Comparison of ENCODE assay signal across 11 cellular contexts in genomic region chr1:25641931-25642611, GRCh38. TPM values are rescaled to one million over a fixed set of nuclear protein-coding genes. Genes with fewer than 3 reads are reported as not detected.
DNase-seq lines count a peak whose midpoint lies in the region; ATAC-seq and TF ChIP-seq lines count a peak whose summit lies in the region.
"Had no signal": no experiment of that assay in that cellular context is flagged by ENCODE, and none has a peak within 500 bp of the region (broad histone marks: within the 10 kb centered on the region; RNA-seq: fewer than 3 reads in every experiment).

No MANE protein-coding gene starts in this region.

- DNase-seq in activated CD4-positive, alpha-beta T cell treated with anti-CD3 and anti-CD28 coated beads, Interleukin-2, amount 10 ng/mL, durations not matched to agents 7 days and 5 days: peak; percentile 29
- no peak for DNase-seq in activated CD4-positive, alpha-beta T cell treated with anti-CD3 and anti-CD28 coated beads for 1 hour
- no peak for DNase-seq in activated naive CD4-positive, alpha-beta T cell treated with anti-CD3 and anti-CD28 coated beads, Interleukin-2, amount 50 U/mL, for 72 hours (ENCODE audit: low spot score in 2 of 2)
- DNase-seq in left ventricle myocardium superior (no peak), ovary (no peak)
- DNase-seq: erythroblast had no signal

- H3K27me3 Mint-ChIP-seq in activated CD4-positive, alpha-beta T cell treated with anti-CD3 and anti-CD28 coated beads, Interleukin-2, amount 10 ng/mL, durations not matched to agents 7 days and 5 days: peaks cover 48% of the 10 kb centered on the region
- peaks cover 83% of the 10 kb centered on the region for H3K27me3 Mint-ChIP-seq in stimulated activated memory B cell treated with anti-CD40 and anti-IgM and Interleukin-4, amounts not matched to agents 10 μg/mL and 1 μg/mL and 100 μg/mL, for 72 hours

- H3K9me3 ChIP-seq in thymus (ENCODE audit: control insufficient read depth): no peaks in the 10 kb centered on the region
- H3K9me3 ChIP-seq in ovary: no peaks in the 10 kb centered on the region
- H3K9me3 ChIP-seq: MG63 had no signal

- TF ChIP-seq CTCF in ovary (IDR thresholded peaks at IDR 0.05): no peak

- peaks cover 6% of the 10 kb centered on the region for H3K4me1 ChIP-seq in thymus (ENCODE audit: control insufficient read depth, insufficient read depth, low read length)
- H3K4me1 ChIP-seq in ovary (ENCODE audit: insufficient read depth): peaks cover 6% of the 10 kb centered on the region

- H3K36me3 Mint-ChIP-seq in activated CD4-positive, alpha-beta T cell treated with anti-CD3 and anti-CD28 coated beads, Interleukin-2, amount 10 ng/mL, durations not matched to agents 7 days and 5 days (ENCODE audit: low read depth): peaks cover 63% of the 10 kb centered on the region
- H3K36me3 Mint-ChIP-seq in activated naive CD4-positive, alpha-beta T cell treated with anti-CD3 and anti-CD28 coated beads, Interleukin-2, amount 50 U/mL, for 72 hours: peaks cover 5 to 31% of the 10 kb centered on the region in 2 donors
- H3K36me3 Mint-ChIP-seq in stimulated activated memory B cell treated with anti-CD40 and anti-IgM and Interleukin-4, amounts not matched to agents 10 μg/mL and 1 μg/mL and 100 μg/mL, for 72 hours: peaks cover 17% of the 10 kb centered on the region

- peak overlapping the region; percentile 4 for H3K27ac ChIP-seq in thymus (ENCODE audit: low read depth)
- no peak overlapping the region for H3K27ac ChIP-seq in ovary

- H3K27me3 ChIP-seq in thymus (ENCODE audit: control insufficient read depth, insufficient read depth): no peaks in the 10 kb centered on the region
- H3K27me3 ChIP-seq in ovary: no peaks in the 10 kb centered on the region

- no peak for TF ChIP-seq POLR2A in ovary (IDR thresholded peaks at IDR 0.05)

- 54% methylated on average over 8 of the region's 8 CpGs for WGBS in thymus
- WGBS in ovary, 3 donors: 48 to 56% (median 49%) methylated on average over 8 of the region's 8 CpGs

- POLR2A ChIA-PET in activated CD4-positive, alpha-beta T cell treated with anti-CD3 and anti-CD28 coated beads, Interleukin-2, amount 10 ng/mL, durations not matched to agents 7 days and 5 days (lab: Charles Lee): interaction anchor here (0.6 to 1.6 kb wide), 3 partner anchors 10 to 34 kb away, joined by 3 to 6 read pairs (median 4); no protein-coding TSS in a partner anchor

- peak overlapping the region; percentile 55 for H3K4me3 Mint-ChIP-seq in activated CD4-positive, alpha-beta T cell treated with anti-CD3 and anti-CD28 coated beads, Interleukin-2, amount 10 ng/mL, durations not matched to agents 7 days and 5 days
- H3K4me3 Mint-ChIP-seq in stimulated activated memory B cell treated with anti-CD40 and anti-IgM and Interleukin-4, amounts not matched to agents 10 μg/mL and 1 μg/mL and 100 μg/mL, for 72 hours: no peak overlapping the region

- no peak for TF ChIP-seq EP300 in ovary (IDR thresholded peaks at IDR 0.05)

- H3K27ac Mint-ChIP-seq in activated CD4-positive, alpha-beta T cell treated with anti-CD3 and anti-CD28 coated beads, Interleukin-2, amount 10 ng/mL, durations not matched to agents 7 days and 5 days: peak overlapping the region; percentile 88
- H3K27ac Mint-ChIP-seq in activated naive CD4-positive, alpha-beta T cell treated with anti-CD3 and anti-CD28 coated beads, Interleukin-2, amount 50 U/mL, for 72 hours: peak overlapping the region in 1 of 2 donors; percentile 64
- no peak overlapping the region for H3K27ac Mint-ChIP-seq in stimulated activated memory B cell treated with anti-CD40 and anti-IgM and Interleukin-4, amounts not matched to agents 10 μg/mL and 1 μg/mL and 100 μg/mL, for 72 hours

- intact Hi-C loops in left ventricle myocardium superior (cut with micrococcal nuclease) (no loop called here), ovary (cut with DNase I) (no loop called here)

- H3K9me3 Mint-ChIP-seq in activated CD4-positive, alpha-beta T cell treated with anti-CD3 and anti-CD28 coated beads, Interleukin-2, amount 10 ng/mL, durations not matched to agents 7 days and 5 days: peaks cover 20% of the 10 kb centered on the region
- peaks cover 0 to 5% of the 10 kb centered on the region in 2 donors for H3K9me3 Mint-ChIP-seq in activated naive CD4-positive, alpha-beta T cell treated with anti-CD3 and anti-CD28 coated beads, Interleukin-2, amount 50 U/mL, for 72 hours
- peaks cover 19% of the 10 kb centered on the region for H3K9me3 Mint-ChIP-seq in stimulated activated memory B cell treated with anti-CD40 and anti-IgM and Interleukin-4, amounts not matched to agents 10 μg/mL and 1 μg/mL and 100 μg/mL, for 72 hours

- H3K4me3 ChIP-seq in thymus (ENCODE audit: low read length) (no peak overlapping the region), ovary (no peak overlapping the region)
- H3K4me3 ChIP-seq: MG63, skin epidermis had no signal

- CTCF ChIA-PET in activated CD4-positive, alpha-beta T cell treated with anti-CD3 and anti-CD28 coated beads, Interleukin-2, amount 10 ng/mL, durations not matched to agents 7 days and 5 days (lab: Charles Lee): interaction anchor here (0.7 to 2.1 kb wide), 9 partner anchors 10 to 25 kb away, joined by 3 to 8 read pairs (median 3); no protein-coding TSS in a partner anchor

- ATAC-seq in activated naive CD4-positive, alpha-beta T cell treated with anti-CD3 and anti-CD28 coated beads, Interleukin-2, amount 50 U/mL, for 72 hours: peak; percentile 28 to 53
- ATAC-seq in left ventricle myocardium superior (peak; percentile 69), HG03521 (IDR thresholded peaks at IDR 0.05; ENCODE audit: unreplicated experiment) (no peak)
- ATAC-seq in stimulated activated memory B cell treated with anti-CD40 and anti-IgM and Interleukin-4, amounts not matched to agents 10 μg/mL and 1 μg/mL and 100 μg/mL, for 72 hours: no peak

- H3K4me1 Mint-ChIP-seq in activated CD4-positive, alpha-beta T cell treated with anti-CD3 and anti-CD28 coated beads, Interleukin-2, amount 10 ng/mL, durations not matched to agents 7 days and 5 days: peaks cover 72% of the 10 kb centered on the region
- peaks cover 12% of the 10 kb centered on the region for H3K4me1 Mint-ChIP-seq in stimulated activated memory B cell treated with anti-CD40 and anti-IgM and Interleukin-4, amounts not matched to agents 10 μg/mL and 1 μg/mL and 100 μg/mL, for 72 hours

- H3K36me3 ChIP-seq in thymus (ENCODE audit: control insufficient read depth, insufficient read depth) (no peaks in the 10 kb centered on the region), ovary (no peaks in the 10 kb centered on the region)
- H3K36me3 ChIP-seq: MG63 had no signal

RNA-seq across cellular contexts. Expression of gene MAN1C1, which starts 25.5 kb away (rescaled TPM):
- 10 to 100 TPM; 28.9 to 31.1 TPM for total RNA-seq in activated CD4-positive, alpha-beta T cell treated with anti-CD3 and anti-CD28 coated beads, Interleukin-2, amount 10 ng/mL, durations not matched to agents 7 days and 5 days
- total RNA-seq in activated naive CD4-positive, alpha-beta T cell treated with anti-CD3 and anti-CD28 coated beads, Interleukin-2, amount 50 U/mL, for 72 hours: 10 to 100 TPM in 1 of 2 donors, 1 to 10 TPM in 1; 8.8 to 15.3 TPM
- total RNA-seq in left ventricle myocardium superior: 17.9 TPM
- polyA plus RNA-seq in thymus: 18.4 TPM
- 10 to 100 TPM; 18.0 to 59.2 (median 41.0) TPM for total RNA-seq in ovary
- 10 to 100 TPM; 25.0 to 28.2 TPM for polyA plus RNA-seq in ovary

Comparison
In these comparisons a context has a peak if more than half of its experiments do, and no peak if none do; other contexts are left out.
1. ATAC-seq: peak in activated naive CD4-positive, alpha-beta T cell treated with anti-CD3 and anti-CD28 coated beads, Interleukin-2, amount 50 U/mL, for 72 hours (2 of 2) and left ventricle myocardium superior (single experiment); none in HG03521 (single experiment) and stimulated activated memory B cell treated with anti-CD40 and anti-IgM and Interleukin-4, amounts not matched to agents 10 μg/mL and 1 μg/mL and 100 μg/mL, for 72 hours (single experiment).